ENCODE assay signal across 12 cellular contexts in the genomic region with DNA sequence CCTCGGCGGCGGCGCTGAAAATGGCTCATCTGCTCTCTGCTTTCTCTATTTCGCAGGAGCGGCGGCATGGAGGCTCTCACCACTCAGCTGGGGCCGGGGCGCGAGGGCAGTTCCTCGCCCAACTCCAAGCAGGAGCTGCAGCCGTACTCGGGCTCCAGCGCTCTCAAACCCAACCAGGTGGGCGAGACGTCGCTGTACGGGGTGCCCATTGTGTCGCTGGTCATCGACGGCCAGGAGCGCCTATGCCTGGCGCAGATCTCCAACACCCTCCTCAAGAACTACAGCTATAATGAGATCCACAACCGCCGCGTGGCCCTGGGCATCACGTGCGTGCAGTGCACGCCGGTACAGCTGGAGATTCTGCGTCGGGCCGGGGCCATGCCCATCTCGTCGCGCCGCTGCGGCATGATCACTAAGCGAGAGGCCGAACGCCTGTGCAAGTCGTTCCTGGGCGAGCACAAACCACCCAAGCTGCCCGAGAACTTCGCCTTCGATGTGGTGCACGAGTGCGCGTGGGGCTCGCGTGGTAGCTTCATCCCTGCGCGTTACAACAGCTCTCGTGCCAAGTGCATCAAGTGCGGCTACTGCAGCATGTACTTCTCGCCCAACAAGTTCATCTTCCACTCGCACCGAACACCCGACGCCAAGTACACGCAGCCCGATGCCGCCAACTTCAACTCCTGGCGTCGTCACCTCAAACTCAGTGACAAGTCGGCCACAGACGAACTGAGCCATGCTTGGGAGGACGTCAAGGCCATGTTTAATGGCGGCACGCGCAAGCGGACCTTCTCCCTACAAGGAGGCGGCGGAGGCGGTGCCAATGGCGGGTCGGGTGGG. TPM values are rescaled to one million over a fixed set of nuclear protein-coding genes. Genes with fewer than 3 reads are reported as not detected.
DNase-seq lines count a peak whose midpoint lies in the region; ATAC-seq and TF ChIP-seq lines count a peak whose summit lies in the region.
"Had no signal": no experiment of that assay in that cellular context is flagged by ENCODE, and none has a peak within 500 bp of the region (broad histone marks: within the 10 kb centered on the region; RNA-seq: fewer than 3 reads in every experiment).

No MANE protein-coding gene starts in this region.

- H3K36me3 ChIP-seq in SK-N-MC (ENCODE audit: insufficient read depth, low read length) (no peaks in the 10 kb centered on the region), esophagus squamous epithelium (no peaks in the 10 kb centered on the region)

- DNase-seq in NCI-H1417 (lab: John Stamatoyannopoulos, UW), result peak in 2 of 3 experiments; percentile 55 to 68
- DNase-seq in NCI-H1417 treated with DMSO at 0.1 percent for 48 hours (lab: John Stamatoyannopoulos, UW), result no peak
- DNase-seq in SK-N-MC (ENCODE audit: low read depth, low spot score), result no peak
- no peak for DNase-seq in esophagus squamous epithelium (lab: John Stamatoyannopoulos, UW)
- peak; percentile 77 for DNase-seq in retina
- DNase-seq in NOMO-1 (lab: John Stamatoyannopoulos, UW; ENCODE audit: unreplicated experiment in 2 of 2), result no peak
- DNase-seq: NCI-H1694 treated with DMSO at 0.1 percent for 48 hours, SIG-M5 had no signal

- intact Hi-C loops in esophagus squamous epithelium (cut with DNase I), result no loop called here

- peak overlapping the region; percentile 62 for H3K4me3 ChIP-seq in SK-N-MC
- H3K4me3 ChIP-seq in esophagus squamous epithelium, result peak overlapping the region in 3 of 4 donors; percentile 23 to 52 (median 31)

- ATAC-seq in GM18870 (IDR thresholded peaks at IDR 0.05; ENCODE audit: unreplicated experiment), result no peak
- ATAC-seq in GM19467 (IDR thresholded peaks at IDR 0.05; ENCODE audit: unreplicated experiment), result no peak

- no peak for TF ChIP-seq POLR2A in esophagus squamous epithelium (IDR thresholded peaks at IDR 0.05)

- peaks cover 33 to 91% (median 65%) of the 10 kb centered on the region in 3 donors for H3K4me1 ChIP-seq in esophagus squamous epithelium

- no peak for TF ChIP-seq CTCF in esophagus squamous epithelium (IDR thresholded peaks at IDR 0.05)

- WGBS in esophagus squamous epithelium, 2 donors, result 9 to 40% methylated on average over 1 to 26 of the region's 77 CpGs

- no peaks in the 10 kb centered on the region for H3K9me3 ChIP-seq in SK-N-MC (ENCODE audit: low read depth, low read length)
- no peaks in the 10 kb centered on the region for H3K9me3 ChIP-seq in esophagus squamous epithelium

- H3K27ac ChIP-seq in SK-N-MC (no peak overlapping the region), esophagus squamous epithelium (no peak overlapping the region)
- H3K27ac ChIP-seq: epithelial cell of prostate had no signal

- peaks cover 50 to 100% (median 73%) of the 10 kb centered on the region in 4 donors for H3K27me3 ChIP-seq in esophagus squamous epithelium

- no peak overlapping the region for H3K9ac ChIP-seq in SK-N-MC (ENCODE audit: insufficient read length)

RNA-seq across cellular contexts. Expression of a gene that starts 0.8 kb away (rescaled TPM):
- total RNA-seq in esophagus squamous epithelium, result under 1 TPM; 0.09 to 0.76 (median 0.28) TPM

RNA-seq across cellular contexts. Expression of a gene that starts 13.7 kb away (rescaled TPM):
- not detected for total RNA-seq in esophagus squamous epithelium
- total RNA-seq: ureter had no signal

Comparison
In these comparisons a context has a peak if more than half of its experiments do, and no peak if none do; other contexts are left out.
1. DNase-seq: peak in NCI-H1417 (2 of 3) and retina (single experiment); none in NCI-H1417 treated with DMSO at 0.1 percent for 48 hours (single experiment), SK-N-MC (single experiment), esophagus squamous epithelium (single experiment) and NOMO-1 (0 of 2).